19 cellular contexts compared by ENCODE assay signal in the genomic region with DNA sequence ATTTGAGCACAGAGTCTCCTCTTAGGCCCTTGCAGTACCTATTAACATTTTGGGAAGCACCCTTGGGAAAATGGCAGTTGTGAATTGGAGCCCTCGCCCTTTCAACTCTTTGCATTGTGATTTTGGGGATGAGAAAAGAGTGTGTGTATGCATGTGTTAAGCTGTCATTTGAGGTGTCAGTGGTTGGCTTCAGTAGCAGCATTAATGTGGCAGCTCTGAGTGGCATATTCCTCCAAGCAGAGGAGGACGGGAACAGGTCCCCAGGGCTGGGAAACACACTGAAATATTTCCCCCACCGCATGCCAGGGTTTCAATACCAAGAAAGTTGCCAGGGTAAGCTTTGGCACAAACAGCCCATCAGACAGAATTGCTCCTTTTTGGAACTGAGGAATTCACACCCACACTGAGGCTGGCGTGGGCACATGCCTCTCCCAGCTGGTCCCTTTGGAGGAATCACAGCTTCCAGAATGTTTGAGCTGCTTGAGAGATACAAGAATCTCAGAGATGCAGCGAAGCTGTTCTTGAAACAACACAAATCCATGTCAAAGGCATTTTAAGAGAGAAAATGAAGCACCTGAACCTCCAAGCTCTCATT.
DNase-seq lines count a peak whose midpoint lies in the region; ATAC-seq and TF ChIP-seq lines count a peak whose summit lies in the region.
"Had no signal": no experiment of that assay in that cellular context is flagged by ENCODE, and none has a peak within 500 bp of the region (broad histone marks: within the 10 kb centered on the region; RNA-seq: fewer than 3 reads in every experiment).

No MANE protein-coding gene starts in this region.

- peak overlapping the region in 1 of 5 experiments; percentile 25 for H3K4me3 Mint-ChIP-seq in brain
- H3K4me3 Mint-ChIP-seq: CD14-positive monocyte, HFFc6 had no signal

- TF ChIP-seq CTCF in brain (conservative IDR thresholded peaks at IDR 0.05) (no peak), mucosa of descending colon (IDR thresholded peaks at IDR 0.05) (no peak)

- H3K36me3 Mint-ChIP-seq in brain, result no peaks in the 10 kb centered on the region
- H3K36me3 Mint-ChIP-seq: CD14-positive monocyte had no signal

- H3K9me3 ChIP-seq in mucosa of descending colon, result no peaks in the 10 kb centered on the region
- H3K9me3 ChIP-seq: MG63 had no signal

- peaks cover 13% of the 10 kb centered on the region for H3K4me1 Mint-ChIP-seq in brain
- H3K4me1 Mint-ChIP-seq: CD14-positive monocyte had no signal

- peak overlapping the region in 3 of 5 experiments; percentile 8 to 77 (median 19) for H3K27ac Mint-ChIP-seq in brain
- H3K27ac Mint-ChIP-seq: CD14-positive monocyte, HFFc6 had no signal

- H3K4me1 ChIP-seq in mucosa of descending colon (ENCODE audit: low read depth), result no peaks in the 10 kb centered on the region

- H3K27me3 Mint-ChIP-seq in brain, result peaks cover 3% of the 10 kb centered on the region

- H3K9me3 Mint-ChIP-seq in brain, result peaks cover 0 to 12% (median 0%) of the 10 kb centered on the region in 5 experiments
- H3K9me3 Mint-ChIP-seq: HFFc6 had no signal

- no peaks in the 10 kb centered on the region for H3K36me3 ChIP-seq in mucosa of descending colon (ENCODE audit: low read depth)
- H3K36me3 ChIP-seq: MG63 had no signal

- no peak overlapping the region for H3K4me3 ChIP-seq in mucosa of descending colon
- H3K4me3 ChIP-seq: MG63 had no signal

- no peak for ATAC-seq in mucosa of descending colon
- no peak for ATAC-seq in HG03354 (IDR thresholded peaks at IDR 0.05; ENCODE audit: poor library complexity, severe bottlenecking, unreplicated experiment)

- intact Hi-C loops in mucosa of descending colon (cut with DNase I, micrococcal nuclease), result no loop called here

- DNase-seq in Ammon's horn (ENCODE audit: low spot score) (peak; percentile 58), inferior parietal cortex (ENCODE audit: extremely low spot score) (peak; percentile 42), occipital lobe (lab: John Stamatoyannopoulos, UW) (peak; percentile 45), mucosa of descending colon (no peak), SIG-M5 (lab: John Stamatoyannopoulos, UW) (no peak), NCI-H1694 treated with DMSO at 0.1 percent for 48 hours (lab: John Stamatoyannopoulos, UW) (no peak)
- DNase-seq: AML-193, DMS79, HFFc6, Kasumi-1, MG63, NCI-H1048, NCI-H1436, NCI-H2081, NCI-H2171 treated with DMSO at 0.1 percent for 48 hours, Right ventricle myocardium superior had no signal

Comparison
In these comparisons a context has a peak if more than half of its experiments do, and no peak if none do; other contexts are left out.
1. DNase-seq: peak in Ammon's horn (single experiment), inferior parietal cortex (single experiment) and occipital lobe (single experiment); none in mucosa of descending colon (0 of 3), SIG-M5 (single experiment) and NCI-H1694 treated with DMSO at 0.1 percent for 48 hours (single experiment).